8 cellular contexts compared by ENCODE assay signal in genomic region chr4:26873391-26874026, GRCh38. TPM values are rescaled to one million over a fixed set of nuclear protein-coding genes. Genes with fewer than 3 reads are reported as not detected.
DNase-seq lines count a peak whose midpoint lies in the region; ATAC-seq and TF ChIP-seq lines count a peak whose summit lies in the region.

No MANE protein-coding gene starts in this region.

- H3K27ac ChIP-seq in MM.1S (ENCODE audit: low read length) (no peak overlapping the region), endodermal cell (ENCODE audit: low read depth, low read length) (no peak overlapping the region), transverse colon (no peak overlapping the region)

- TF ChIP-seq POLR2A in transverse colon (IDR thresholded peaks at IDR 0.05), result no peak

- H3K36me3 ChIP-seq in MM.1S (replicated peaks; ENCODE audit: insufficient read depth, low read length) (no peaks in the 10 kb centered on the region), endodermal cell (ENCODE audit: control insufficient read depth, insufficient read depth, low read length) (no peaks in the 10 kb centered on the region), transverse colon (no peaks in the 10 kb centered on the region)

- in situ Hi-C loops in transverse colon (cut with MboI; ENCODE audit: low pct_ligation_motif_present in 1 of 4, low pct_unique_long_range_greater_than_20kb in 1 of 4, low sequenced_read_pairs in 3 of 4), result no loop called here

- H3K4me3 ChIP-seq in MM.1S (ENCODE audit: low read length) (no peak overlapping the region), endodermal cell (ENCODE audit: low read length) (no peak overlapping the region), transverse colon (no peak overlapping the region)

- TF ChIP-seq CTCF in MM.1S (IDR thresholded peaks at IDR 0.05; ENCODE audit: low read length) (no peak), endodermal cell (conservative IDR thresholded peaks at IDR 0.05) (no peak), transverse colon (IDR thresholded peaks at IDR 0.05) (no peak)

- H3K9me2 ChIP-seq in MM.1S (replicated peaks; ENCODE audit: insufficient read depth, low read length), result no peaks in the 10 kb centered on the region

- no peaks in the 10 kb centered on the region for H3K27me3 Mint-ChIP-seq in activated T-cell treated with anti-CD3 and anti-CD28 coated beads, Interleukin-2, amount 50 U/mL, for 72 hours (ENCODE audit: low read depth)
- no peaks in the 10 kb centered on the region for H3K27me3 Mint-ChIP-seq in endodermal cell (ENCODE audit: insufficient read depth)

- H3K4me1 ChIP-seq in MM.1S (ENCODE audit: low read length) (no peaks in the 10 kb centered on the region), endodermal cell (ENCODE audit: control insufficient read depth, insufficient read depth, low read length) (no peaks in the 10 kb centered on the region), transverse colon (no peaks in the 10 kb centered on the region)

- no peaks in the 10 kb centered on the region for H3F3A ChIP-seq in MM.1S (ENCODE audit: insufficient read depth, low read length)

- H3K36me3 Mint-ChIP-seq in activated T-cell treated with anti-CD3 and anti-CD28 coated beads, Interleukin-2, amount 50 U/mL, for 72 hours (ENCODE audit: insufficient read depth in 2 of 2), result peaks cover 6 to 10% of the 10 kb centered on the region in 2 donors
- H3K36me3 Mint-ChIP-seq in endodermal cell (ENCODE audit: low read depth), result peaks cover 1% of the 10 kb centered on the region

- peak overlapping the region; percentile 38 to 81 for H3K4me3 Mint-ChIP-seq in activated T-cell treated with anti-CD3 and anti-CD28 coated beads, Interleukin-2, amount 50 U/mL, for 72 hours
- H3K4me3 Mint-ChIP-seq in endodermal cell, result no peak overlapping the region

- ATAC-seq in GM19043 (IDR thresholded peaks at IDR 0.05; ENCODE audit: low read depth, unreplicated experiment), result peak; percentile 90
- ATAC-seq in HG03097 (IDR thresholded peaks at IDR 0.05; ENCODE audit: low FRiP score, unreplicated experiment), result peak; percentile 89
- peak; percentile 96 for ATAC-seq in activated T-cell treated with anti-CD3 and anti-CD28 coated beads, Interleukin-2, amount 50 U/mL, for 72 hours (replicated peaks in 1 of 2)

- H2AFZ ChIP-seq in MM.1S (ENCODE audit: low read length), result no peak overlapping the region

- H3K4me1 Mint-ChIP-seq in activated T-cell treated with anti-CD3 and anti-CD28 coated beads, Interleukin-2, amount 50 U/mL, for 72 hours (ENCODE audit: low read depth), result peaks cover 77% of the 10 kb centered on the region
- peaks cover 22% of the 10 kb centered on the region for H3K4me1 Mint-ChIP-seq in endodermal cell

- H3K9me3 ChIP-seq in MM.1S (replicated peaks; ENCODE audit: insufficient read depth, low read length), result no peaks in the 10 kb centered on the region
- H3K9me3 ChIP-seq in endodermal cell (ENCODE audit: control insufficient read depth, low read length), result peaks cover 9% of the 10 kb centered on the region
- H3K9me3 ChIP-seq in transverse colon, result no peaks in the 10 kb centered on the region

- H3K27me3 ChIP-seq in MM.1S (replicated peaks; ENCODE audit: insufficient read depth, low read length), result no peaks in the 10 kb centered on the region
- H3K27me3 ChIP-seq in endodermal cell (ENCODE audit: control insufficient read depth, insufficient read depth, low read length, poor library complexity, severe bottlenecking), result no peaks in the 10 kb centered on the region
- H3K27me3 ChIP-seq in transverse colon, result no peaks in the 10 kb centered on the region

- H3K9ac ChIP-seq in MM.1S (ENCODE audit: low read length), result no peak overlapping the region
- H3K9ac ChIP-seq in endodermal cell (ENCODE audit: extremely low read depth, low read length, poor library complexity, severe bottlenecking), result no peak overlapping the region

- WGBS in endodermal cell (ENCODE audit: insufficient coverage in 1 of 2, insufficient read length in 1 of 2), 2 experiments, result 77 to 85% methylated on average over 9 to 10 of the region's 10 CpGs
- WGBS in transverse colon (ENCODE audit: low coverage in 1 of 2), 2 donors, result 85 to 100% methylated on average over 1 to 10 of the region's 10 CpGs

- H3K27ac Mint-ChIP-seq in activated T-cell treated with anti-CD3 and anti-CD28 coated beads, Interleukin-2, amount 50 U/mL, for 72 hours, result peak overlapping the region; percentile 95
- no peak overlapping the region for H3K27ac Mint-ChIP-seq in endodermal cell

- H3K4me2 ChIP-seq in MM.1S (ENCODE audit: low read depth, low read length), result no peak overlapping the region

- peaks cover 50% of the 10 kb centered on the region for H3K79me2 ChIP-seq in MM.1S (ENCODE audit: low read length)

- intact Hi-C loops in transverse colon (cut with DNase I; ENCODE audit: low total_unique reads), result no loop called here

- H4K20me1 ChIP-seq in MM.1S (ENCODE audit: insufficient read depth, low read length), result no peaks in the 10 kb centered on the region

- TF ChIP-seq EP300 in transverse colon (IDR thresholded peaks at IDR 0.05; ENCODE audit: low read depth), result no peak

- no peaks in the 10 kb centered on the region for H3K9me3 Mint-ChIP-seq in activated T-cell treated with anti-CD3 and anti-CD28 coated beads, Interleukin-2, amount 50 U/mL, for 72 hours
- peaks cover 10% of the 10 kb centered on the region for H3K9me3 Mint-ChIP-seq in endodermal cell

- peak; percentile 75 to 78 for DNase-seq in activated T-cell treated with anti-CD3 and anti-CD28 coated beads, Interleukin-2, amount 50 U/mL, for 72 hours
- peak; percentile 66 for DNase-seq in stimulated activated CD4-positive, alpha-beta T cell treated with anti-CD3 and anti-CD28 coated beads, Interleukin-4, amount 100 ng/mL, for 24 hours
- DNase-seq in MM.1S (no peak), OCI-M2 (lab: John Stamatoyannopoulos, UW; ENCODE audit: unreplicated experiment) (no peak), endodermal cell (no peak), transverse colon (no peak)

RNA-seq across cellular contexts. Expression of gene STIM2, which starts 12.9 kb away (rescaled TPM):
- total RNA-seq in activated T-cell treated with anti-CD3 and anti-CD28 coated beads, Interleukin-2, amount 50 U/mL, for 72 hours, result 10 to 100 TPM; 39.6 to 47.0 TPM
- 10 to 100 TPM; 23.2 to 24.5 TPM for total RNA-seq in endodermal cell
- polyA plus RNA-seq in endodermal cell (2013, experiment 1 of 2), result 20.2 TPM
- 19.0 TPM for polyA plus RNA-seq in endodermal cell (2013, experiment 2 of 2)
- total RNA-seq in transverse colon, result 10 to 100 TPM; 17.2 to 71.4 (median 20.7) TPM

Comparison
In these comparisons a context has a peak if more than half of its experiments do, and no peak if none do; other contexts are left out.
1. DNase-seq: peak in activated T-cell treated with anti-CD3 and anti-CD28 coated beads, Interleukin-2, amount 50 U/mL, for 72 hours (2 of 2) and stimulated activated CD4-positive, alpha-beta T cell treated with anti-CD3 and anti-CD28 coated beads, Interleukin-4, amount 100 ng/mL, for 24 hours (single experiment); none in MM.1S (single experiment), OCI-M2 (single experiment), endodermal cell (single experiment) and transverse colon (single experiment).
2. Peak in every context shown above with its lines, with median percentiles within 50 percentile points of each other: ATAC-seq.